Comparison of ENCODE assay signal across 20 cellular contexts in the genomic region with DNA sequence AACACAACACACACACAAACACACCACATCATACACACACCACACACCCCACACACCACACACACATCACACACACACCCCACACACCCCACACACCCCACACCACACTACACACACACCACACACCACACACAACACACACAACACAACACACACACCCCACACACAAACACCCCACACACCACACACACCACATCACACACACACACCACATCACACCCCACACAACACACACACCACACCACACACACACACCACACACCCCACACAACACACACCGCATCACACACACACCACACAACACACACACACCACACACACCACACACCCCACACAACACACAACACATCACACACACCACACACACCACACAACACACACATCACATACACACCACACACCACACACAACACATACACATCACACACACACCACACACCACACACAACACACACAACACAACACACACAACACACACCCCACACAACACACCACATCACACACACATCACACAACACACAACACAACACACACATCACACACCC. TPM values are rescaled to one million over a fixed set of nuclear protein-coding genes. Genes with fewer than 3 reads are reported as not detected.
DNase-seq lines count a peak whose midpoint lies in the region; ATAC-seq, FAIRE-seq and TF ChIP-seq lines count a peak whose summit lies in the region.
"Had no signal": no experiment of that assay in that cellular context is flagged by ENCODE, and none has a peak within 500 bp of the region (broad histone marks: within the 10 kb centered on the region; RNA-seq: fewer than 3 reads in every experiment).

No MANE protein-coding gene starts in this region.

- in situ Hi-C loops in HepG2 (cut with HindIII; ENCODE audit: extremely low pct_ligation_motif_present, low pct_unique_long_range_greater_than_20kb): no loop called here

- no peak for FAIRE-seq in HepG2 (lab: Jason Lieb, UNC)
- FAIRE-seq: D721Med, G401.6, GM12892, H54 had no signal

- TF ChIP-seq CTCF in HepG2 (CRISPR knock-in tag; IDR thresholded peaks at IDR 0.05) (no peak), right lobe of liver (IDR thresholded peaks at IDR 0.05) (no peak), esophagus muscularis mucosa (IDR thresholded peaks at IDR 0.05) (no peak), neutrophil (IDR thresholded peaks at IDR 0.05) (no peak)

- intact Hi-C loops in HepG2 (cut with micrococcal nuclease; ENCODE audit: unreplicated experiment) (loop anchor here (5.0 kb wide), 1 partner anchor 54 kb away; no protein-coding TSS in a partner anchor), right lobe of liver (cut with DNase I) (no loop called here), esophagus muscularis mucosa (cut with DNase I) (no loop called here)

- H3K27ac ChIP-seq in HepG2 (ENCODE audit: extremely low read length, insufficient read depth, low read length) (no peak overlapping the region), right lobe of liver (no peak overlapping the region), esophagus muscularis mucosa (replicated peaks in 1 of 4) (no peak overlapping the region), neutrophil (peak overlapping the region; percentile 58)
- H3K27ac ChIP-seq: 22Rv1 had no signal

- CTCF ChIA-PET in HepG2 (lab: Yijun Ruan, JAX; ENCODE audit: low intra/inter-chr PET ratio, low total read pairs): no interaction called here

- POLR2A ChIA-PET in HepG2 (lab: Yijun Ruan, JAX): no interaction called here

- H3K79me2 ChIP-seq in HepG2 (ENCODE audit: insufficient read depth, low read length): no peaks in the 10 kb centered on the region

- H3K9ac ChIP-seq in HepG2 (ENCODE audit: insufficient read depth, low read depth, low read length): no peak overlapping the region

- no peaks in the 10 kb centered on the region; a peak in 1 of 5 replicates for H3K27me3 ChIP-seq in HepG2 (ENCODE audit: control insufficient read depth in 1 of 2, insufficient read depth in 2 of 2, low read length in 2 of 2)
- no peaks in the 10 kb centered on the region for H3K27me3 ChIP-seq in right lobe of liver
- no peaks in the 10 kb centered on the region for H3K27me3 ChIP-seq in esophagus muscularis mucosa
- no peaks in the 10 kb centered on the region for H3K27me3 ChIP-seq in neutrophil

- H4K20me1 ChIP-seq in HepG2 (ENCODE audit: insufficient read depth, low read length): no peaks in the 10 kb centered on the region

- H3K4me1 ChIP-seq in HepG2 (ENCODE audit: insufficient read depth, low read length): peaks cover 41% of the 10 kb centered on the region
- H3K4me1 ChIP-seq in right lobe of liver: peaks cover 0 to 10% (median 5%) of the 10 kb centered on the region in 4 donors
- H3K4me1 ChIP-seq in esophagus muscularis mucosa: no peaks in the 10 kb centered on the region
- H3K4me1 ChIP-seq in neutrophil (ENCODE audit: control insufficient read depth in 1 of 2, insufficient read depth in 1 of 2, low read depth in 1 of 2, low read length in 1 of 2): peaks cover 55 to 71% of the 10 kb centered on the region in 2 experiments

- WGBS in HepG2 (ENCODE audit: low lambda C conversion rate): 93% methylated on average over 1 of the region's 1 CpG
- WGBS in right lobe of liver (ENCODE audit: insufficient coverage, low coverage, low lambda C conversion rate, missing lambda C conversion rate): 100% methylated on average over 1 of the region's 1 CpG
- 90% methylated on average over 1 of the region's 1 CpG for WGBS in esophagus muscularis mucosa

- no peak for TF ChIP-seq RAD21 in HepG2 (CRISPR knock-in tag; IDR thresholded peaks at IDR 0.05)

- H3K9me3 ChIP-seq in HepG2 (ENCODE audit: low read length) (no peaks in the 10 kb centered on the region), right lobe of liver (no peaks in the 10 kb centered on the region), esophagus muscularis mucosa (no peaks in the 10 kb centered on the region), neutrophil (no peaks in the 10 kb centered on the region)

- DNase-seq in HepG2 (ENCODE audit: low spot score): no peak
- no peak for DNase-seq in right lobe of liver
- peak; percentile 10 for DNase-seq in esophagus muscularis mucosa (ENCODE audit: extremely low spot score)
- DNase-seq in SIG-M5 (lab: John Stamatoyannopoulos, UW): no peak
- DNase-seq: CD8-positive, alpha-beta T cell; COR-L47; DMS79 treated with DMSO at 0.1 percent for 48 hours; KG1 had no signal

- no peak overlapping the region for H3K4me3 ChIP-seq in HepG2 (replicated peaks in 1 of 3; ENCODE audit: insufficient read depth in 1 of 3, low read depth in 2 of 3, low read length in 3 of 3)
- H3K4me3 ChIP-seq in right lobe of liver: no peak overlapping the region
- H3K4me3 ChIP-seq in esophagus muscularis mucosa: no peak overlapping the region
- no peak overlapping the region for H3K4me3 ChIP-seq in neutrophil (ENCODE audit: low read depth in 1 of 2, low read length in 1 of 2)

- H2AFZ ChIP-seq in HepG2 (ENCODE audit: low read length): no peak overlapping the region

- H3K4me2 ChIP-seq in HepG2 (ENCODE audit: low read depth, low read length): no peak overlapping the region

- H3K36me3 ChIP-seq in HepG2 (replicated peaks in 1 of 2; ENCODE audit: control insufficient read depth in 1 of 2, insufficient read depth in 2 of 2, low read length in 2 of 2): no peaks in the 10 kb centered on the region
- H3K36me3 ChIP-seq in right lobe of liver: no peaks in the 10 kb centered on the region
- H3K36me3 ChIP-seq in esophagus muscularis mucosa: no peaks in the 10 kb centered on the region
- H3K36me3 ChIP-seq in neutrophil: peaks cover 7% of the 10 kb centered on the region

- ATAC-seq in HepG2 (no peak), right lobe of liver (no peak), HG02759 (IDR thresholded peaks at IDR 0.05; ENCODE audit: unreplicated experiment) (no peak), GM19395 (IDR thresholded peaks at IDR 0.05; ENCODE audit: unreplicated experiment) (no peak)
- ATAC-seq: CD8-positive, alpha-beta T cell had no signal

- TF ChIP-seq EP300 in HepG2 (IDR thresholded peaks at IDR 0.05; ENCODE audit: low read depth in 2 of 2, low read length in 2 of 2) (no peak), HepG2 (CRISPR knock-in tag; IDR thresholded peaks at IDR 0.05; ENCODE audit: borderline replicate concordance) (no peak), esophagus muscularis mucosa (IDR thresholded peaks at IDR 0.05) (no peak)

- no TSS peak for BruUV-seq in HepG2 (replicated peaks; lab: Mats Ljungman, UMichigan)

- TF ChIP-seq POLR2A in HepG2 (IDR thresholded peaks at IDR 0.05; ENCODE audit: insufficient read depth in 1 of 2, low read depth in 2 of 2, low read length in 2 of 2) (no peak), right lobe of liver (IDR thresholded peaks at IDR 0.05) (no peak), esophagus muscularis mucosa (IDR thresholded peaks at IDR 0.05; ENCODE audit: low read depth) (no peak)

RNA-seq across cellular contexts. Expression of a gene that starts 2.5 kb away (rescaled TPM):
- total RNA-seq in HepG2 (2016; rRNA removed; fragmentation: Illumina TruSeq; extraction: Trizol) (not detected in 2 replicates), right lobe of liver (not detected), esophagus muscularis mucosa (under 1 TPM in 1 of 4 donors, not detected in 3; 0.57 TPM)
- total RNA-seq in HepG2 (2016; cell fraction: cytosol; rRNA removed; fragmentation: Illumina TruSeq; extraction: Trizol; ENCODE audit: low read depth): not detected in 2 replicates
- not detected in 2 replicates for total RNA-seq in HepG2 (2016; cell fraction: insoluble cytoplasmic fraction; rRNA removed; fragmentation: Illumina TruSeq; extraction: Trizol)
- not detected in 2 replicates for total RNA-seq in HepG2 (2016; cell fraction: membrane; rRNA removed; fragmentation: Illumina TruSeq; extraction: Trizol)
- not detected in 2 replicates for total RNA-seq in HepG2 (2016; cell fraction: nucleus; rRNA removed; fragmentation: Illumina TruSeq; extraction: Trizol)
- not detected in 2 replicates for polyA plus RNA-seq in HepG2 (2011; rRNA removed)
- polyA plus RNA-seq in HepG2 (2011; cell fraction: cytosol; rRNA removed): not detected in 2 replicates
- polyA plus RNA-seq in HepG2 (2011; cell fraction: nucleus; rRNA removed): not detected in 2 replicates
- not detected in 2 replicates for polyA plus RNA-seq in HepG2 (2012)
- not detected in 2 replicates for polyA plus RNA-seq in HepG2 (2016; cell fraction: cytosol; fragmentation: Illumina TruSeq; extraction: Trizol; ENCODE audit: low read depth)
- not detected in 2 replicates for polyA plus RNA-seq in HepG2 (2016; cell fraction: insoluble cytoplasmic fraction; fragmentation: Illumina TruSeq; extraction: Trizol; ENCODE audit: low read depth)
- not detected in 2 replicates for polyA plus RNA-seq in HepG2 (2016; cell fraction: membrane; fragmentation: Illumina TruSeq; extraction: Trizol; ENCODE audit: low read depth)
- not detected in 2 replicates for polyA plus RNA-seq in HepG2 (2016; cell fraction: nucleus; fragmentation: Illumina TruSeq; extraction: Trizol; ENCODE audit: insufficient read depth, low read depth)
- 0.35 TPM in 1 of 2 replicates, not detected in the other for polyA minus RNA-seq in HepG2 (2011; rRNA and poly(A)+ RNA removed; ENCODE audit: low replicate concordance)
- polyA minus RNA-seq in HepG2 (2011; cell fraction: cytosol; rRNA and poly(A)+ RNA removed): not detected in 2 replicates
- polyA minus RNA-seq in HepG2 (2011; cell fraction: nucleus; rRNA and poly(A)+ RNA removed): not detected in 2 replicates
- total RNA-seq: A673; CD8-positive, alpha-beta T cell had no signal
- polyA plus RNA-seq: BJ, CD14-positive monocyte had no signal

RNA-seq across cellular contexts. Expression of a gene that starts 50.5 kb away (rescaled TPM):
- total RNA-seq in HepG2 (2016; rRNA removed; fragmentation: Illumina TruSeq; extraction: Trizol) (not detected in 2 replicates), right lobe of liver (not detected), esophagus muscularis mucosa (not detected)
- total RNA-seq in HepG2 (2016; cell fraction: cytosol; rRNA removed; fragmentation: Illumina TruSeq; extraction: Trizol; ENCODE audit: low read depth): not detected in 2 replicates
- total RNA-seq in HepG2 (2016; cell fraction: insoluble cytoplasmic fraction; rRNA removed; fragmentation: Illumina TruSeq; extraction: Trizol): not detected in 2 replicates
- total RNA-seq in HepG2 (2016; cell fraction: membrane; rRNA removed; fragmentation: Illumina TruSeq; extraction: Trizol): not detected in 2 replicates
- total RNA-seq in HepG2 (2016; cell fraction: nucleus; rRNA removed; fragmentation: Illumina TruSeq; extraction: Trizol): not detected in 2 replicates
- not detected in 2 replicates for polyA plus RNA-seq in HepG2 (2011; rRNA removed)
- not detected in 2 replicates for polyA plus RNA-seq in HepG2 (2011; cell fraction: cytosol; rRNA removed)
- polyA plus RNA-seq in HepG2 (2011; cell fraction: nucleus; rRNA removed): not detected in 2 replicates
- not detected in 2 replicates for polyA plus RNA-seq in HepG2 (2012)
- polyA plus RNA-seq in HepG2 (2016; cell fraction: cytosol; fragmentation: Illumina TruSeq; extraction: Trizol; ENCODE audit: low read depth): not detected in 2 replicates
- polyA plus RNA-seq in HepG2 (2016; cell fraction: insoluble cytoplasmic fraction; fragmentation: Illumina TruSeq; extraction: Trizol; ENCODE audit: low read depth): not detected in 2 replicates
- not detected in 2 replicates for polyA plus RNA-seq in HepG2 (2016; cell fraction: membrane; fragmentation: Illumina TruSeq; extraction: Trizol; ENCODE audit: low read depth)
- polyA plus RNA-seq in HepG2 (2016; cell fraction: nucleus; fragmentation: Illumina TruSeq; extraction: Trizol; ENCODE audit: insufficient read depth, low read depth): not detected in 2 replicates
- polyA minus RNA-seq in HepG2 (2011; rRNA and poly(A)+ RNA removed; ENCODE audit: low replicate concordance): not detected in 2 replicates
- polyA minus RNA-seq in HepG2 (2011; cell fraction: cytosol; rRNA and poly(A)+ RNA removed): not detected in 2 replicates
- polyA minus RNA-seq in HepG2 (2011; cell fraction: nucleus; rRNA and poly(A)+ RNA removed): not detected in 2 replicates
- total RNA-seq: A673; CD8-positive, alpha-beta T cell; HT1080 had no signal
- polyA plus RNA-seq: BJ, CD14-positive monocyte had no signal
